ENCODE assay signal across 22 cellular contexts in the genomic region with DNA sequence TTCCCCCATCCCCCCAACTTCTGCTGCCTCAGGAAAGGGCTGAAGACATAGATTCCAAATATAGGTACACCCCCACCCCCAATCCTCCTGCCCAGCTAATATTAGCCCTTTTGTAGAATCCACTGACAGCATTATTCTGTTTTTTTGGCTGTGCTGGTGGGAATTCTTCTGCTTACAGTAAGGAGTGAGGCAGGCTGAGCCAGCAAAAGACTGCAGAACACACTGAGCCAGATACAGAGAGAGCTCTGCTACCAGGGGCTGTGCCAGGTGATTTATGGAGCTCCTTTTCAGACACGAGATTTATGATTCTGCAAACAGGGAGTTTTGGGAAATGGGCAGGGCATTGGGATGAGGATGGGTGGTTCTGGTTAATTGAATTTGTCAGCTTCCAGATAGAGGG.
"Had no signal": no experiment of that assay in that cellular context is flagged by ENCODE, and none has a peak within 500 bp of the region (broad histone marks: within the 10 kb centered on the region; RNA-seq: fewer than 3 reads in every experiment).

No MANE protein-coding gene starts in this region.

- H3K4me3 Mint-ChIP-seq: activated CD4-positive, alpha-beta memory T cell treated with anti-CD3 and anti-CD28 coated beads, Interleukin-2, amount 10 ng/mL, durations not matched to agents 7 days and 5 days; activated CD4-positive, alpha-beta T cell treated with anti-CD3 and anti-CD28 coated beads, Interleukin-2, amount 10 ng/mL, durations not matched to agents 24 days and 14 days; activated naive CD4-positive, alpha-beta T cell treated with anti-CD3 and anti-CD28 coated beads for 36 hours; activated naive CD8-positive, alpha-beta T cell treated with anti-CD3 and anti-CD28 coated beads, Interleukin-2, amount 10 ng/mL, durations not matched to agents 7 days and 5 days; activated T-cell treated with anti-CD3 and anti-CD28 coated beads, Interleukin-2, amount 50 U/mL, for 72 hours; effector memory CD8-positive, alpha-beta T cell; naive thymus-derived CD8-positive, alpha-beta T cell; stimulated activated memory B cell treated with anti-CD40 and anti-IgM and Interleukin-4, amounts not matched to agents 10 μg/mL and 1 μg/mL and 100 μg/mL, for 72 hours; T-cell; T-helper 2 cell treated with Interferon-gamma antibody and Interleukin-4, amounts not matched to agents 5 μg/mL and 100 μg/mL, for 36 hours had no signal

- H3K9me3 Mint-ChIP-seq: activated CD4-positive, alpha-beta memory T cell treated with anti-CD3 and anti-CD28 coated beads, Interleukin-2, amount 10 ng/mL, durations not matched to agents 7 days and 5 days; activated CD4-positive, alpha-beta T cell treated with anti-CD3 and anti-CD28 coated beads, Interleukin-2, amount 10 ng/mL, durations not matched to agents 24 days and 14 days; activated naive CD4-positive, alpha-beta T cell treated with anti-CD3 and anti-CD28 coated beads for 36 hours; activated naive CD8-positive, alpha-beta T cell treated with anti-CD3 and anti-CD28 coated beads, Interleukin-2, amount 10 ng/mL, durations not matched to agents 7 days and 5 days; activated T-cell treated with anti-CD3 and anti-CD28 coated beads, Interleukin-2, amount 50 U/mL, for 72 hours; T-cell; T-helper 2 cell treated with Interferon-gamma antibody and Interleukin-4, amounts not matched to agents 5 μg/mL and 100 μg/mL, for 36 hours had no signal

- H3K36me3 Mint-ChIP-seq: activated naive CD8-positive, alpha-beta T cell treated with anti-CD3 and anti-CD28 coated beads, Interleukin-2, amount 10 ng/mL, durations not matched to agents 7 days and 5 days; stimulated activated memory B cell treated with anti-CD40 and anti-IgM and Interleukin-4, amounts not matched to agents 10 μg/mL and 1 μg/mL and 100 μg/mL, for 72 hours; T-cell had no signal

- DNase-seq: activated CD4-positive, alpha-beta memory T cell treated with anti-CD3 and anti-CD28 coated beads, Interleukin-2, amount 10 ng/mL, durations not matched to agents 7 days and 5 days; activated CD4-positive, alpha-beta T cell treated with anti-CD3 and anti-CD28 coated beads, Interleukin-2, amount 10 ng/mL, durations not matched to agents 24 days and 14 days; activated effector memory CD4-positive, alpha-beta T cell treated with Interleukin-2 at 50 U/mL for 16 hours; activated naive CD4-positive, alpha-beta T cell treated with anti-CD3 and anti-CD28 coated beads for 36 hours; activated naive CD8-positive, alpha-beta T cell treated with anti-CD3 and anti-CD28 coated beads, Interleukin-2, amount 10 ng/mL, durations not matched to agents 7 days and 5 days; activated T-cell treated with anti-CD3 and anti-CD28 coated beads, Interleukin-2, amount 50 U/mL, for 72 hours; amygdala; caudate nucleus; dorsolateral prefrontal cortex; effector memory CD8-positive, alpha-beta T cell; gastrocnemius medialis; left colon; naive thymus-derived CD8-positive, alpha-beta T cell; pancreas; stimulated activated CD4-positive, alpha-beta T cell treated with anti-CD3 and anti-CD28 coated beads, Interleukin-15, amount 100 ng/mL, for 24 hours; T-cell; trophoblast cell; uterus had no signal

- ATAC-seq: activated CD4-positive, CD25-positive, alpha-beta regulatory T cell treated with anti-CD3 and anti-CD28 coated beads, Interleukin-2, amount 50 U/mL, for 24 hours; activated T-cell treated with anti-CD3 and anti-CD28 coated beads, Interleukin-2, amount 50 U/mL, for 72 hours; effector memory CD8-positive, alpha-beta T cell; gastrocnemius medialis; left colon; naive thymus-derived CD8-positive, alpha-beta T cell; pancreas; sciatic nerve; stimulated activated memory B cell treated with anti-CD40 and anti-IgM and Interleukin-4, amounts not matched to agents 10 μg/mL and 1 μg/mL and 100 μg/mL, for 72 hours; T-cell had no signal

- H3K27me3 Mint-ChIP-seq: activated CD4-positive, alpha-beta memory T cell treated with anti-CD3 and anti-CD28 coated beads, Interleukin-2, amount 10 ng/mL, durations not matched to agents 7 days and 5 days; activated CD4-positive, alpha-beta T cell treated with anti-CD3 and anti-CD28 coated beads, Interleukin-2, amount 10 ng/mL, durations not matched to agents 24 days and 14 days; effector memory CD8-positive, alpha-beta T cell; stimulated activated memory B cell treated with anti-CD40 and anti-IgM and Interleukin-4, amounts not matched to agents 10 μg/mL and 1 μg/mL and 100 μg/mL, for 72 hours; T-cell had no signal

- H3K27ac Mint-ChIP-seq: activated CD4-positive, alpha-beta memory T cell treated with anti-CD3 and anti-CD28 coated beads, Interleukin-2, amount 10 ng/mL, durations not matched to agents 7 days and 5 days; activated CD4-positive, alpha-beta T cell treated with anti-CD3 and anti-CD28 coated beads, Interleukin-2, amount 10 ng/mL, durations not matched to agents 24 days and 14 days; activated naive CD4-positive, alpha-beta T cell treated with anti-CD3 and anti-CD28 coated beads for 36 hours; activated naive CD8-positive, alpha-beta T cell treated with anti-CD3 and anti-CD28 coated beads, Interleukin-2, amount 10 ng/mL, durations not matched to agents 7 days and 5 days; activated T-cell treated with anti-CD3 and anti-CD28 coated beads, Interleukin-2, amount 50 U/mL, for 72 hours; effector memory CD8-positive, alpha-beta T cell; naive thymus-derived CD8-positive, alpha-beta T cell; stimulated activated memory B cell treated with anti-CD40 and anti-IgM and Interleukin-4, amounts not matched to agents 10 μg/mL and 1 μg/mL and 100 μg/mL, for 72 hours; T-cell; T-helper 2 cell treated with Interferon-gamma antibody and Interleukin-4, amounts not matched to agents 5 μg/mL and 100 μg/mL, for 36 hours had no signal

- H3K4me1 Mint-ChIP-seq: activated CD4-positive, alpha-beta memory T cell treated with anti-CD3 and anti-CD28 coated beads, Interleukin-2, amount 10 ng/mL, durations not matched to agents 7 days and 5 days; activated CD4-positive, alpha-beta T cell treated with anti-CD3 and anti-CD28 coated beads, Interleukin-2, amount 10 ng/mL, durations not matched to agents 24 days and 14 days; activated naive CD8-positive, alpha-beta T cell treated with anti-CD3 and anti-CD28 coated beads, Interleukin-2, amount 10 ng/mL, durations not matched to agents 7 days and 5 days; naive thymus-derived CD8-positive, alpha-beta T cell; stimulated activated memory B cell treated with anti-CD40 and anti-IgM and Interleukin-4, amounts not matched to agents 10 μg/mL and 1 μg/mL and 100 μg/mL, for 72 hours; T-cell had no signal
